11 cellular contexts compared by ENCODE assay signal in genomic region chr15:38555686-38556334, GRCh38. TPM values are rescaled to one million over a fixed set of nuclear protein-coding genes. Genes with fewer than 3 reads are reported as not detected.
A peak's percentile ranks its signal among the peaks of the same experiment; 100 is the strongest.
DNase-seq lines count a peak whose midpoint lies in the region; ATAC-seq and TF ChIP-seq lines count a peak whose summit lies in the region.
"Had no signal": no experiment of that assay in that cellular context is flagged by ENCODE, and none has a peak within 500 bp of the region (broad histone marks: within the 10 kb centered on the region; RNA-seq: fewer than 3 reads in every experiment).

No MANE protein-coding gene starts in this region.

- H2BK120ac ChIP-seq in mesenchymal stem cell (ENCODE audit: low read depth, low read length) = no peak overlapping the region

- no peak overlapping the region for H3K18ac ChIP-seq in mesenchymal stem cell (ENCODE audit: low read depth in 1 of 2, low read length in 2 of 2)

- H3K79me1 ChIP-seq in mesenchymal stem cell (replicated peaks; ENCODE audit: low read length, poor library complexity, severe bottlenecking) = no peaks in the 10 kb centered on the region

- ATAC-seq in HG02798 (IDR thresholded peaks at IDR 0.05; ENCODE audit: poor library complexity, unreplicated experiment) (peak; percentile 33), GM19023 (IDR thresholded peaks at IDR 0.05; ENCODE audit: unreplicated experiment) (no peak)
- ATAC-seq: foreskin keratinocyte, HCT116, Panc1 had no signal

- no peak overlapping the region for H3K4me2 ChIP-seq in mesenchymal stem cell (ENCODE audit: low read length, poor library complexity, severe bottlenecking)

- no peak overlapping the region for H2BK15ac ChIP-seq in mesenchymal stem cell (ENCODE audit: low read depth, poor library complexity, severe bottlenecking)

- H3K23ac ChIP-seq in mesenchymal stem cell (ENCODE audit: low read length in 2 of 2) = no peak overlapping the region

- no peak overlapping the region for H2BK5ac ChIP-seq in mesenchymal stem cell (ENCODE audit: low read depth, low read length, poor library complexity, severe bottlenecking)

- H3K9me3 ChIP-seq in mesenchymal stem cell (ENCODE audit: control insufficient read depth, low read length) (no peaks in the 10 kb centered on the region), sigmoid colon (no peaks in the 10 kb centered on the region)

- no peak overlapping the region for H4K8ac ChIP-seq in mesenchymal stem cell (ENCODE audit: low read length)

- TF ChIP-seq EP300 in sigmoid colon (IDR thresholded peaks at IDR 0.05) = no peak

- no peaks in the 10 kb centered on the region for H3K36me3 ChIP-seq in mesenchymal stem cell (ENCODE audit: control insufficient read depth in 1 of 2, insufficient read depth in 2 of 2, low read depth in 1 of 2, low read length in 2 of 2)
- H3K36me3 ChIP-seq in sigmoid colon = no peaks in the 10 kb centered on the region

- H2AK5ac ChIP-seq in mesenchymal stem cell (ENCODE audit: low read length, severe bottlenecking) = no peak overlapping the region

- H2BK12ac ChIP-seq in mesenchymal stem cell (ENCODE audit: low read length in 2 of 2) = no peak overlapping the region

- H2AFZ ChIP-seq in mesenchymal stem cell (ENCODE audit: low read depth, low read length) = no peak overlapping the region

- no peak overlapping the region for H4K91ac ChIP-seq in mesenchymal stem cell (ENCODE audit: low read length)

- H3K4ac ChIP-seq in mesenchymal stem cell (ENCODE audit: low read depth in 1 of 2, low read length in 2 of 2) = no peak overlapping the region

- H3K9ac ChIP-seq in mesenchymal stem cell (ENCODE audit: low read length) = no peak overlapping the region

- intact Hi-C loops in sigmoid colon (cut with DNase I) = no loop called here

- no peak for TF ChIP-seq CTCF in sigmoid colon (IDR thresholded peaks at IDR 0.05)

- H3K27me3 ChIP-seq in mesenchymal stem cell (ENCODE audit: control insufficient read depth in 1 of 2, insufficient read depth in 1 of 2, low read length in 2 of 2) (peaks cover 0 to 12% of the 10 kb centered on the region in 2 experiments), sigmoid colon (no peaks in the 10 kb centered on the region)

- DNase-seq in EL (peak; percentile 87), mesenchymal stem cell (peak; percentile 43), SW 1271 (lab: John Stamatoyannopoulos, UW) (no peak), sigmoid colon (no peak), GF-D8 (lab: John Stamatoyannopoulos, UW) (no peak)
- DNase-seq in activated naive CD4-positive, alpha-beta T cell treated with anti-CD3 and anti-CD28 coated beads, Interleukin-2, amount 50 U/mL, for 16 hours = peak; percentile 19

- H3K27ac ChIP-seq in mesenchymal stem cell (ENCODE audit: low read length, poor library complexity, severe bottlenecking) = peak overlapping the region; percentile 59
- H3K27ac ChIP-seq in sigmoid colon = no peak overlapping the region
- H3K27ac ChIP-seq: foreskin keratinocyte had no signal

- no peak overlapping the region for H3K14ac ChIP-seq in mesenchymal stem cell (ENCODE audit: low read length in 2 of 2)

- H3K4me1 ChIP-seq in mesenchymal stem cell (ENCODE audit: control insufficient read depth, insufficient read depth, low read depth, low read length) = peaks cover 10% of the 10 kb centered on the region
- no peaks in the 10 kb centered on the region for H3K4me1 ChIP-seq in sigmoid colon
- H3K4me1 ChIP-seq: foreskin keratinocyte had no signal

- 51% methylated on average over 5 of the region's 5 CpGs for WGBS in mesenchymal stem cell
- WGBS in sigmoid colon, 2 donors = 72 to 90% methylated on average over 5 of the region's 5 CpGs

- no peak for TF ChIP-seq POLR2A in sigmoid colon (IDR thresholded peaks at IDR 0.05)

- no peak overlapping the region for H3K4me3 ChIP-seq in mesenchymal stem cell (ENCODE audit: insufficient read depth in 1 of 2, low read depth in 1 of 2, low read length in 2 of 2)
- H3K4me3 ChIP-seq in sigmoid colon = no peak overlapping the region

RNA-seq across cellular contexts. Expression of gene RASGRP1, which starts 8.8 kb away (rescaled TPM):
- 0.01 TPM for polyA plus RNA-seq in mesenchymal stem cell (2013, experiment 1 of 2)
- polyA plus RNA-seq in mesenchymal stem cell (2013, experiment 2 of 2) = 0.01 TPM
- under 1 TPM in 3 of 4 donors, not detected in 1; 0.33 to 0.71 (median 0.54) TPM for total RNA-seq in sigmoid colon
- polyA plus RNA-seq in sigmoid colon = 1 to 10 TPM in 2 of 3 donors, not detected in 1; 1.2 to 3.6 TPM
- total RNA-seq: foreskin keratinocyte had no signal
- polyA plus RNA-seq: foreskin keratinocyte had no signal

Comparison
In these comparisons a context has a peak if more than half of its experiments do, and no peak if none do; other contexts are left out.
1. DNase-seq: peak in EL (single experiment), activated naive CD4-positive, alpha-beta T cell treated with anti-CD3 and anti-CD28 coated beads, Interleukin-2, amount 50 U/mL, for 16 hours (single experiment) and mesenchymal stem cell (single experiment); none in SW 1271 (0 of 2), sigmoid colon (single experiment) and GF-D8 (single experiment).